17 cellular contexts compared by ENCODE assay signal in genomic region chr1:88727205-88727604, GRCh38. TPM values are rescaled to one million over a fixed set of nuclear protein-coding genes. Genes with fewer than 3 reads are reported as not detected.
DNase-seq lines count a peak whose midpoint lies in the region; ATAC-seq, FAIRE-seq and TF ChIP-seq lines count a peak whose summit lies in the region.
"Had no signal": no experiment of that assay in that cellular context is flagged by ENCODE, and none has a peak within 500 bp of the region (broad histone marks: within the 10 kb centered on the region; RNA-seq: fewer than 3 reads in every experiment).

No MANE protein-coding gene starts in this region.

- peaks cover 3% of the 10 kb centered on the region for H3K4me1 ChIP-seq in CD4-positive, CD25-positive, alpha-beta regulatory T cell (ENCODE audit: control insufficient read depth, insufficient read depth, low read length, poor library complexity, severe bottlenecking)
- H3K4me1 ChIP-seq in HEK293 (ENCODE audit: control insufficient read depth, insufficient read depth, low read length) (peaks cover 13% of the 10 kb centered on the region), pancreas (peaks cover 4 to 27% (median 18%) of the 10 kb centered on the region in 3 donors), Peyer's patch (peaks cover 0 to 16% (median 2%) of the 10 kb centered on the region in 4 donors)
- H3K4me1 ChIP-seq: BE2C had no signal

- no peak overlapping the region for H3K4me3 Mint-ChIP-seq in CD4-positive, CD25-positive, alpha-beta regulatory T cell
- H3K4me3 Mint-ChIP-seq in central memory CD8-positive, alpha-beta T cell: no peak overlapping the region
- H3K4me3 Mint-ChIP-seq: CD4-positive, alpha-beta T cell; GM23338 had no signal

- H3K36me3 ChIP-seq in CD4-positive, CD25-positive, alpha-beta regulatory T cell (ENCODE audit: control insufficient read depth, insufficient read depth, low read length): peaks cover 6% of the 10 kb centered on the region
- peaks cover 0 to 3% of the 10 kb centered on the region in 2 experiments; a peak in 1 of 3 replicates for H3K36me3 ChIP-seq in HEK293 (ENCODE audit: control insufficient read depth in 2 of 2, insufficient read depth in 1 of 2, low read length in 2 of 2)
- H3K36me3 ChIP-seq in pancreas: no peaks in the 10 kb centered on the region
- peaks cover 0 to 3% (median 0%) of the 10 kb centered on the region in 3 donors for H3K36me3 ChIP-seq in Peyer's patch
- H3K36me3 ChIP-seq: BE2C had no signal

- DNase-seq in CD4-positive, CD25-positive, alpha-beta regulatory T cell: no peak
- no peak for DNase-seq in central memory CD8-positive, alpha-beta T cell (ENCODE audit: low spot score in 2 of 2)
- DNase-seq in pancreas: no peak
- no peak for DNase-seq in SIG-M5 treated with dmso at 0.1 percent for 504 hours (lab: John Stamatoyannopoulos, UW; ENCODE audit: unreplicated experiment)
- DNase-seq in HCEC 1CT: no peak
- no peak for DNase-seq in Peyer's patch
- DNase-seq: ACHN; BE2C; C1 segment of cervical spinal cord; Caco-2; CD4-positive, alpha-beta T cell had no signal

- POLR2A ChIA-PET in HEK293 (lab: Yijun Ruan, JAX): no interaction called here

- H3K4me3 ChIP-seq in CD4-positive, CD25-positive, alpha-beta regulatory T cell (ENCODE audit: low read depth, low read length): no peak overlapping the region
- H3K4me3 ChIP-seq in HEK293 (ENCODE audit: low read depth, low read length): no peak overlapping the region
- no peak overlapping the region for H3K4me3 ChIP-seq in pancreas
- H3K4me3 ChIP-seq in Peyer's patch: no peak overlapping the region
- H3K4me3 ChIP-seq: GM23338 had no signal

- CTCF ChIA-PET in HEK293 (lab: Yijun Ruan, JAX): no interaction called here

- H3K4me1 Mint-ChIP-seq in CD4-positive, CD25-positive, alpha-beta regulatory T cell: peaks cover 41 to 77% (median 65%) of the 10 kb centered on the region in 4 donors
- H3K4me1 Mint-ChIP-seq in central memory CD8-positive, alpha-beta T cell: peaks cover 57% of the 10 kb centered on the region

- FAIRE-seq in pancreas (lab: Jason Lieb, UNC): peak; percentile 17
- FAIRE-seq: GM12891, H54 had no signal

- peaks cover 28% of the 10 kb centered on the region for H3K36me3 Mint-ChIP-seq in CD4-positive, CD25-positive, alpha-beta regulatory T cell
- peaks cover 12% of the 10 kb centered on the region for H3K36me3 Mint-ChIP-seq in central memory CD8-positive, alpha-beta T cell (ENCODE audit: insufficient read depth)

- no peaks in the 10 kb centered on the region for H3K27me3 ChIP-seq in CD4-positive, CD25-positive, alpha-beta regulatory T cell (ENCODE audit: control insufficient read depth, insufficient read depth, low read length)
- H3K27me3 ChIP-seq in pancreas (no peaks in the 10 kb centered on the region), Peyer's patch (no peaks in the 10 kb centered on the region)
- H3K27me3 ChIP-seq: BE2C had no signal

- 67 to 72% methylated on average over 1 of the region's 1 CpG for WGBS in pancreas, 2 donors

- TF ChIP-seq CTCF in HEK293 (tag by site-specific recombination; IDR thresholded peaks at IDR 0.05) (no peak), pancreas (IDR thresholded peaks at IDR 0.05) (no peak), Peyer's patch (IDR thresholded peaks at IDR 0.05) (no peak)

- ATAC-seq in CD4-positive, CD25-positive, alpha-beta regulatory T cell (ENCODE audit: low read depth in 2 of 2): no peak
- no peak for ATAC-seq in central memory CD8-positive, alpha-beta T cell (replicated peaks; ENCODE audit: extremely low read depth, poor library complexity, severe bottlenecking)
- no peak for ATAC-seq in pancreas
- ATAC-seq in HG02885 (IDR thresholded peaks at IDR 0.05; ENCODE audit: poor library complexity, unreplicated experiment): no peak
- ATAC-seq: GM23338, HCT116 had no signal

- H3K27ac ChIP-seq in CD4-positive, CD25-positive, alpha-beta regulatory T cell (ENCODE audit: insufficient read depth, low read length, poor library complexity, severe bottlenecking): no peak overlapping the region
- no peak overlapping the region for H3K27ac ChIP-seq in HEK293 (ENCODE audit: extremely low read depth, low read depth, low read length)
- no peak overlapping the region for H3K27ac ChIP-seq in pancreas
- no peak overlapping the region for H3K27ac ChIP-seq in Peyer's patch

- H3K9me3 ChIP-seq in CD4-positive, CD25-positive, alpha-beta regulatory T cell (ENCODE audit: control insufficient read depth in 2 of 2, low read length in 2 of 2): no peaks in the 10 kb centered on the region
- no peaks in the 10 kb centered on the region for H3K9me3 ChIP-seq in HEK293 (ENCODE audit: control insufficient read depth, insufficient read depth, low read depth, low read length)
- no peaks in the 10 kb centered on the region for H3K9me3 ChIP-seq in pancreas
- H3K9me3 ChIP-seq in Peyer's patch: no peaks in the 10 kb centered on the region
- H3K9me3 ChIP-seq: BE2C, Caco-2 had no signal

- peak overlapping the region in 2 of 3 donors; percentile 27 to 75 for H3K27ac Mint-ChIP-seq in CD4-positive, CD25-positive, alpha-beta regulatory T cell
- H3K27ac Mint-ChIP-seq in central memory CD8-positive, alpha-beta T cell (ENCODE audit: low read depth): peak overlapping the region; percentile 45
- H3K27ac Mint-ChIP-seq: CD4-positive, alpha-beta T cell; GM23338 had no signal

- intact Hi-C loops in pancreas (cut with DNase I): no loop called here

- TF ChIP-seq POLR2A in Peyer's patch (IDR thresholded peaks at IDR 0.05): no peak

- H3K9me3 Mint-ChIP-seq in CD4-positive, CD25-positive, alpha-beta regulatory T cell: no peaks in the 10 kb centered on the region
- H3K9me3 Mint-ChIP-seq in central memory CD8-positive, alpha-beta T cell: no peaks in the 10 kb centered on the region
- H3K9me3 Mint-ChIP-seq: CD4-positive, alpha-beta T cell; GM23338 had no signal

- no peaks in the 10 kb centered on the region for H3K27me3 Mint-ChIP-seq in CD4-positive, CD25-positive, alpha-beta regulatory T cell
- H3K27me3 Mint-ChIP-seq in central memory CD8-positive, alpha-beta T cell: no peaks in the 10 kb centered on the region
- H3K27me3 Mint-ChIP-seq: CD4-positive, alpha-beta T cell had no signal

TF ChIP-seq in HEK293, 187 proteins besides CTCF, POLR2A, EP300 and RAD21:
- TF ChIP-seq ZSCAN18 (tag by site-specific recombination; IDR thresholded peaks at IDR 0.05): no peak
- TF ChIP-seq ZNF544 (tag by site-specific recombination; IDR thresholded peaks at IDR 0.05): no peak
- TF ChIP-seq ZNF121 (tag by site-specific recombination; IDR thresholded peaks at IDR 0.05): peak; percentile 83

RNA-seq across cellular contexts. Expression of gene PKN2, which starts 43.1 kb away (rescaled TPM):
- 41.9 TPM for total RNA-seq in CD4-positive, CD25-positive, alpha-beta regulatory T cell
- polyA plus RNA-seq in CD4-positive, CD25-positive, alpha-beta regulatory T cell: 1 to 10 TPM; 6.7 to 8.1 (median 7.4) TPM
- total RNA-seq in pancreas (10 to 100 TPM; 14.2 to 28.8 (median 17.6) TPM), Peyer's patch (100 to 1,000 TPM in 3 of 4 donors, 10 to 100 TPM in 1; 97.6 to 201 (median 105) TPM)
- polyA plus RNA-seq in pancreas: 10 to 100 TPM in 1 of 2 donors, 1 to 10 TPM in 1; 6.5 to 15.1 TPM
